Comparison of ENCODE assay signal across 13 cellular contexts in the genomic region with DNA sequence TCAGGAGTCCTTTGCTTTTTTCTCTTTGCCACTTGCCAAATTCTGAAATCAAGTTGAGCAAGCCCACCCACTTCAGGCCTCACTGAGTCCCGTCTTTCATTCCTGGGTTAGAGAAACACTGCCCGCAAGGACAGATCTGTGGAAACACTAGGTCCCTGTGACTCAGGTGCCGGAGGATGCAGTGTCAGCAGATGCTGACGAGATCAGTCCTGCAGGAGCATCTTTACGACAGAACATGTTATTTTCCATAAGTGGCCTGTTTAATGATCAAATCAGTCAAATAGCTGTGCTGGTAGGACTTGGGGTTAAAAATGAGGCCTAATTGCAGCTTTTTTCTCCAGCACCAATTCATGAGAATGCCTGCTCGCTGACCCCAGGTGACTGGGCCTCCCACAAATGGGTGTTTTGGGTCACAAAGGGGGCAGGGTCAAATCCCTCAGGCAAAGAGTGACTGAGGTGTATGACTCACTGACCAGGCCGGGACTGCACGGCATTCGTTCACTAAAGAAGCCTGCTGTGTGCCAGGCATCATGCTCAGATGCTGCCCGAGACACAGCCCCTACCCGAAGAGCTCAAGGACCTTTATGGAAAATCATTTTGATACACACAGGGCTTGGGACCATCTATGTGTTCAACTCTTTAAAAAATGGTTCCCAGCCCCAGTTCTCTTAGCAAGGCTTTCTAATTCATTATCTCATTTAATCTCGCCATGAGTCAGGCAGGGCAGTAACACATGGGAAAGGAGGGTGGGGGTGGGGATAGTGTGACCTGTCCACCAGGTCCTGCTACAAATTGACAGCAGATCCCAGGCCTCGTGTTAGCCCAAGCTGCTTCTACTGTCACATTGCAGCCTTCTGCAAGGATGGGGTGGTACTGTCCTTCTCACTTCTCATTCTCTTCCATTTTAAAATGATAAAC. TPM values are rescaled to one million over a fixed set of nuclear protein-coding genes. Genes with fewer than 3 reads are reported as not detected.
DNase-seq lines count a peak whose midpoint lies in the region; ATAC-seq, FAIRE-seq and TF ChIP-seq lines count a peak whose summit lies in the region.
"Had no signal": no experiment of that assay in that cellular context is flagged by ENCODE, and none has a peak within 500 bp of the region (broad histone marks: within the 10 kb centered on the region; RNA-seq: fewer than 3 reads in every experiment).

No MANE protein-coding gene starts in this region.

- peak overlapping the region; percentile 98 for H4K91ac ChIP-seq in H1 (replicated peaks; ENCODE audit: insufficient read length, low read length)

- TF ChIP-seq RAD21 in H1 (IDR thresholded peaks at IDR 0.05 in 1 of 2, conservative IDR thresholded peaks at IDR 0.05 in 1 of 2; ENCODE audit: low read depth in 2 of 2, low read length in 2 of 2) = no peak

- H2AK5ac ChIP-seq in H1 (ENCODE audit: low read depth, low read length) = peak overlapping the region; percentile 84

- ATAC-seq in GM19463 (IDR thresholded peaks at IDR 0.05; ENCODE audit: unreplicated experiment) (peak; percentile 39), T-cell (replicated peaks in 1 of 4) (no peak)
- ATAC-seq in activated CD4-positive, CD25-positive, alpha-beta regulatory T cell treated with anti-CD3 and anti-CD28 coated beads, Interleukin-2, amount 50 U/mL, for 24 hours = no peak

- H4K20me1 ChIP-seq in H1 (replicated peaks in 1 of 2; ENCODE audit: control insufficient read depth in 1 of 2, insufficient read depth in 2 of 2, low read length in 2 of 2) (no peaks in the 10 kb centered on the region), osteoblast (ENCODE audit: insufficient read depth, low read length) (no peaks in the 10 kb centered on the region), Karpas-422 (ENCODE audit: insufficient read depth, low read depth, low read length) (peaks cover 4% of the 10 kb centered on the region; the same call in 1 of the 2 replicates)

- H3K23ac ChIP-seq in H1 (ENCODE audit: insufficient read length) = no peak overlapping the region

- no peak overlapping the region for H2AFZ ChIP-seq in H1 (ENCODE audit: low read length)
- no peak overlapping the region for H2AFZ ChIP-seq in osteoblast (ENCODE audit: low read length)
- H2AFZ ChIP-seq in Karpas-422 (ENCODE audit: low read length) = no peak overlapping the region

- H3K27ac ChIP-seq in H1 (ENCODE audit: low read depth, low read length) (peak overlapping the region; percentile 90), osteoblast (ENCODE audit: low read depth, low read length) (no peak overlapping the region), Karpas-422 (ENCODE audit: low read length) (no peak overlapping the region)
- H3K27ac ChIP-seq: ovary, Peyer's patch had no signal

- peak in 1 of 2 experiments; percentile 18; a peak in 1 of 3 replicates for TF ChIP-seq POLR2A in H1 (IDR thresholded peaks at IDR 0.05; ENCODE audit: control extremely low read depth in 1 of 2, low read depth in 2 of 2, low read length in 2 of 2)

- no peak for TF ChIP-seq CTCF in H1 (IDR thresholded peaks at IDR 0.05; ENCODE audit: control extremely low read depth in 1 of 3, insufficient read depth in 1 of 3, low read depth in 1 of 3, low read length in 3 of 3)
- TF ChIP-seq CTCF in osteoblast (IDR thresholded peaks at IDR 0.05; ENCODE audit: extremely low read depth, low read depth, low read length) = no peak

- peak overlapping the region; percentile 98 for H2BK120ac ChIP-seq in H1 (replicated peaks; ENCODE audit: low read depth, low read length)

- CTCF ChIA-PET in H1 (lab: Charles Lee; ENCODE audit: partially characterized antibody) = interaction anchor here (0.6 to 3.8 kb wide), 9 partner anchors 11 to 51 kb away, joined by 3 to 31 read pairs (median 4); no protein-coding TSS in a partner anchor
- CTCF ChIA-PET in T-cell (lab: Charles Lee) = no interaction called here

- no peak overlapping the region for H3K56ac ChIP-seq in H1 (replicated peaks; ENCODE audit: insufficient read length, low read depth, low read length)

- no peak for TF ChIP-seq EP300 in H1 (IDR thresholded peaks at IDR 0.05; ENCODE audit: borderline replicate concordance in 1 of 2, low read depth in 2 of 2, low read length in 2 of 2)

- H2BK20ac ChIP-seq in H1 (ENCODE audit: low read length) = peak overlapping the region; percentile 100

- no peaks in the 10 kb centered on the region for H3K9me3 Mint-ChIP-seq in T-cell
- H3K9me3 Mint-ChIP-seq: activated CD4-positive, alpha-beta memory T cell treated with anti-CD3 and anti-CD28 coated beads for 36 hours; central memory CD8-positive, alpha-beta T cell had no signal

- peak overlapping the region; percentile 89 for H3K18ac ChIP-seq in H1 (ENCODE audit: extremely low read depth, low read length)

- POLR2A ChIA-PET in H1 (lab: Charles Lee; ENCODE audit: partially characterized antibody) (interaction anchor here (1.2 to 13.9 kb wide), 10 partner anchors 8 to 71 kb away, joined by 3 to 230 read pairs (median 8); a partner anchor contains a TSS), T-cell (lab: Charles Lee) (no interaction called here)

- FAIRE-seq in H1 (lab: Jason Lieb, UNC) = no peak

- H3K4ac ChIP-seq in H1 (replicated peaks; ENCODE audit: insufficient read length, low read depth, low read length) = no peak overlapping the region

- no peaks in the 10 kb centered on the region for H3K9me3 ChIP-seq in H1 (ENCODE audit: insufficient read depth in 2 of 2, low read depth in 1 of 2, low read length in 1 of 2)
- H3K9me3 ChIP-seq in osteoblast (ENCODE audit: low read depth, low read length) = no peaks in the 10 kb centered on the region
- no peaks in the 10 kb centered on the region for H3K9me3 ChIP-seq in Karpas-422 (ENCODE audit: low read length)
- H3K9me3 ChIP-seq: ovary, Peyer's patch had no signal

- H3K9me2 ChIP-seq in Karpas-422 (replicated peaks; ENCODE audit: insufficient read depth, low read length) = no peaks in the 10 kb centered on the region

- no peak overlapping the region for H3K4me2 ChIP-seq in H1 (ENCODE audit: insufficient read depth in 1 of 2, low read depth in 2 of 2, low read length in 2 of 2)
- no peak overlapping the region for H3K4me2 ChIP-seq in osteoblast (ENCODE audit: insufficient read depth, low read length)
- no peak overlapping the region for H3K4me2 ChIP-seq in Karpas-422 (ENCODE audit: low read depth, low read length, poor library complexity, severe bottlenecking)

- peak overlapping the region; percentile 97 for H2BK12ac ChIP-seq in H1 (ENCODE audit: low read depth, low read length)

- H3K27me3 ChIP-seq in H1 (replicated peaks in 1 of 4; ENCODE audit: control insufficient read depth in 3 of 4, extremely low read depth in 1 of 4, insufficient read depth in 3 of 4, low read length in 3 of 4) (no peaks in the 10 kb centered on the region), osteoblast (ENCODE audit: insufficient read depth, low read length) (no peaks in the 10 kb centered on the region), Karpas-422 (ENCODE audit: low read length) (no peaks in the 10 kb centered on the region)
- H3K27me3 ChIP-seq: ovary, Peyer's patch had no signal

- no peak overlapping the region for H3K4me3 Mint-ChIP-seq in T-cell
- H3K4me3 Mint-ChIP-seq: activated CD4-positive, alpha-beta memory T cell treated with anti-CD3 and anti-CD28 coated beads for 36 hours; central memory CD8-positive, alpha-beta T cell had no signal

- H3K9ac ChIP-seq in H1 (replicated peaks in 1 of 4; ENCODE audit: extremely low read depth in 1 of 4, low read depth in 3 of 4, low read length in 3 of 4) (peak overlapping the region in 2 of 4 experiments; percentile 20 to 38; a peak in 3 of 7 replicates), Karpas-422 (ENCODE audit: low read length) (no peak overlapping the region)

- no peak overlapping the region for H3K27ac Mint-ChIP-seq in T-cell
- H3K27ac Mint-ChIP-seq: activated CD4-positive, alpha-beta memory T cell treated with anti-CD3 and anti-CD28 coated beads for 36 hours had no signal

- H3K36me3 Mint-ChIP-seq in T-cell = peaks cover 9% of the 10 kb centered on the region
- H3K36me3 Mint-ChIP-seq: activated CD4-positive, alpha-beta memory T cell treated with anti-CD3 and anti-CD28 coated beads for 36 hours had no signal

- no peaks in the 10 kb centered on the region for H3K27me3 Mint-ChIP-seq in T-cell
- H3K27me3 Mint-ChIP-seq: activated CD4-positive, alpha-beta memory T cell treated with anti-CD3 and anti-CD28 coated beads for 36 hours; central memory CD8-positive, alpha-beta T cell had no signal

- H3K4me1 Mint-ChIP-seq in T-cell = peaks cover 17 to 29% (median 17%) of the 10 kb centered on the region in 3 donors

- H3K23me2 ChIP-seq in H1 (ENCODE audit: low read depth, low read length) = peaks cover 2% of the 10 kb centered on the region; the same call in 1 of the 2 replicates

- peak overlapping the region; percentile 97 for H2BK5ac ChIP-seq in H1 (ENCODE audit: low read depth, low read length)

- H3K4me3 ChIP-seq in H1 (ENCODE audit: extremely low read depth in 1 of 4, insufficient read depth in 2 of 4, low read depth in 3 of 4, low read length in 4 of 4) (no peak overlapping the region; a peak in 1 of 8 replicates), osteoblast (ENCODE audit: insufficient read depth, low read length) (no peak overlapping the region), Karpas-422 (ENCODE audit: low read length) (no peak overlapping the region)
- H3K4me3 ChIP-seq: ovary, Peyer's patch had no signal

- H3K79me2 ChIP-seq in H1 (ENCODE audit: control insufficient read depth in 1 of 2, insufficient read depth in 2 of 2, low read length in 2 of 2) = peaks cover 0 to 13% of the 10 kb centered on the region in 2 experiments; a peak in 2 of 4 replicates
- H3K79me2 ChIP-seq in osteoblast (ENCODE audit: insufficient read depth, low read length) = no peaks in the 10 kb centered on the region
- H3K79me2 ChIP-seq in Karpas-422 (ENCODE audit: low read length) = no peaks in the 10 kb centered on the region

- 0 out of 2 replicates have a peak overlapping the region, but pooled peaks have one; percentile 53 for H2BK15ac ChIP-seq in H1 (ENCODE audit: low read length)

- WGBS in H1 (ENCODE audit: extremely low coverage in 1 of 2, insufficient coverage in 1 of 2, insufficient read length in 1 of 2, insufficient replicate concordance in 2 of 2, low coverage in 1 of 2, low lambda C conversion rate in 2 of 2, missing lambda C conversion rate in 1 of 2), 2 experiments = 70% methylated on average over 13 of the region's 13 CpGs; no CpG with 5 or more reads in 1 of the 2 experiments

- no peak overlapping the region for H3K14ac ChIP-seq in H1 (ENCODE audit: insufficient read length)

- no peak overlapping the region for H4K8ac ChIP-seq in H1 (ENCODE audit: extremely low read depth, insufficient read depth, low read length)

- H3K79me1 ChIP-seq in H1 (ENCODE audit: low read depth, low read length) = no peaks in the 10 kb centered on the region

- H3K36me3 ChIP-seq in H1 (ENCODE audit: control insufficient read depth in 2 of 4, insufficient read depth in 4 of 4, low read length in 3 of 4) = peaks cover 6 to 35% (median 15%) of the 10 kb centered on the region in 4 experiments; a peak in 6 of 8 replicates
- H3K36me3 ChIP-seq in osteoblast (ENCODE audit: insufficient read depth, low read length) = no peaks in the 10 kb centered on the region
- H3K36me3 ChIP-seq in Karpas-422 (ENCODE audit: insufficient read depth, low read length) = no peaks in the 10 kb centered on the region
- H3K36me3 ChIP-seq: ovary had no signal

- DNase-seq in NCI-H2227 treated with DMSO at 0.1 percent for 48 hours (lab: John Stamatoyannopoulos, UW) (peak; percentile 72), H1 (ENCODE audit: low read depth in 1 of 2, low spot score in 2 of 2) (no peak), osteoblast (ENCODE audit: insufficient read length, low spot score, missing footprints) (peak; percentile 89), Karpas-422 (no peak), iPS-NIHi11 (ENCODE audit: low spot score) (no peak), T-cell (no peak)
- DNase-seq: activated CD4-positive, alpha-beta memory T cell treated with anti-CD3 and anti-CD28 coated beads for 36 hours; GDM1 had no signal

- peak overlapping the region; percentile 93 for H4K5ac ChIP-seq in H1 (ENCODE audit: insufficient read length, low read depth, low read length)

- H3K4me1 ChIP-seq in H1 (replicated peaks in 1 of 4; ENCODE audit: control insufficient read depth in 3 of 4, insufficient read depth in 4 of 4, low read length in 3 of 4) (peaks cover 32 to 56% (median 47%) of the 10 kb centered on the region in 4 experiments), osteoblast (ENCODE audit: insufficient read depth, low read length) (peaks cover 21% of the 10 kb centered on the region), Karpas-422 (ENCODE audit: low read length) (peaks cover 15% of the 10 kb centered on the region)

RNA-seq across cellular contexts. Expression of a gene that starts 21.0 kb away (rescaled TPM):
- 21.5 and 24.9 TPM in 2 replicates for total RNA-seq in H1 (2021; fragmentation: NEBNext Ultra II Directional; extraction: Animal tissue kit (Norgen Biotek cat#: 25700))
- 13.6 and 22.5 TPM in 2 replicates for polyA plus RNA-seq in H1 (2011; rRNA removed)
- 23.8 TPM for polyA plus RNA-seq in H1 (2011; cell fraction: cytosol; rRNA removed)
- polyA plus RNA-seq in H1 (2011; cell fraction: nucleus; rRNA removed) = 26.9 TPM
- 12.3 to 21.8 TPM (median 20.3 TPM) in 4 replicates for polyA plus RNA-seq in H1 (2012, experiment 1 of 2)
- polyA plus RNA-seq in H1 (2012, experiment 2 of 2) = 13.0 TPM
- polyA plus RNA-seq in H1 (2013, experiment 1 of 2) = 9.1 TPM
- 8.5 TPM for polyA plus RNA-seq in H1 (2013, experiment 2 of 2)
- polyA minus RNA-seq in H1 (2011; rRNA and poly(A)+ RNA removed) = 2.5 and 2.9 TPM in 2 replicates
- 21.4 TPM for polyA minus RNA-seq in H1 (2011; cell fraction: cytosol; rRNA and poly(A)+ RNA removed)
- 15.7 TPM for polyA minus RNA-seq in H1 (2011; cell fraction: nucleus; rRNA and poly(A)+ RNA removed)
- total RNA-seq in osteoblast (5.0 and 6.2 TPM in 2 replicates), T-cell (1 to 10 TPM; 1.9 to 8.6 (median 6.3) TPM)
- total RNA-seq in Karpas-422 (2014; rRNA removed; shearing (Covaris generic); ENCODE audit: low replicate concordance) = 1.5 and 4.7 TPM in 2 replicates

RNA-seq across cellular contexts. Expression of a gene that starts 31.5 kb away (rescaled TPM):
- 125 and 130 TPM in 2 replicates for total RNA-seq in H1 (2021; fragmentation: NEBNext Ultra II Directional; extraction: Animal tissue kit (Norgen Biotek cat#: 25700))
- 98.6 and 147 TPM in 2 replicates for polyA plus RNA-seq in H1 (2011; rRNA removed)
- polyA plus RNA-seq in H1 (2011; cell fraction: cytosol; rRNA removed) = 110 TPM
- polyA plus RNA-seq in H1 (2011; cell fraction: nucleus; rRNA removed) = 159 TPM
- 81.6 to 105 TPM (median 96.5 TPM) in 4 replicates for polyA plus RNA-seq in H1 (2012, experiment 1 of 2)
- 86.7 TPM for polyA plus RNA-seq in H1 (2012, experiment 2 of 2)
- polyA plus RNA-seq in H1 (2013, experiment 1 of 2) = 78.2 TPM
- polyA plus RNA-seq in H1 (2013, experiment 2 of 2) = 74.4 TPM
- polyA minus RNA-seq in H1 (2011; rRNA and poly(A)+ RNA removed) = 39.8 and 47.5 TPM in 2 replicates
- 55.6 TPM for polyA minus RNA-seq in H1 (2011; cell fraction: cytosol; rRNA and poly(A)+ RNA removed)
- polyA minus RNA-seq in H1 (2011; cell fraction: nucleus; rRNA and poly(A)+ RNA removed) = 72.6 TPM
- total RNA-seq in osteoblast (53.6 and 57.5 TPM in 2 replicates), T-cell (100 to 1,000 TPM in 3 of 5 donors, 10 to 100 TPM in 2; 64.0 to 110 (median 101) TPM)
- total RNA-seq in Karpas-422 (2014; rRNA removed; shearing (Covaris generic); ENCODE audit: low replicate concordance) = 53.3 and 98.4 TPM in 2 replicates

RNA-seq across cellular contexts. Expression of a gene that starts 50.3 kb away (rescaled TPM):
- total RNA-seq in H1 (2021; fragmentation: NEBNext Ultra II Directional; extraction: Animal tissue kit (Norgen Biotek cat#: 25700)) = not detected in 2 replicates
- not detected in 2 replicates for polyA plus RNA-seq in H1 (2011; rRNA removed)
- not detected for polyA plus RNA-seq in H1 (2011; cell fraction: cytosol; rRNA removed)
- polyA plus RNA-seq in H1 (2011; cell fraction: nucleus; rRNA removed) = not detected
- polyA plus RNA-seq in H1 (2012, experiment 1 of 2) = not detected in 4 replicates
- not detected for polyA plus RNA-seq in H1 (2012, experiment 2 of 2)
- not detected for polyA plus RNA-seq in H1 (2013, experiment 1 of 2)
- polyA plus RNA-seq in H1 (2013, experiment 2 of 2) = 0.02 TPM
- polyA minus RNA-seq in H1 (2011; rRNA and poly(A)+ RNA removed) = not detected in 2 replicates
- polyA minus RNA-seq in H1 (2011; cell fraction: cytosol; rRNA and poly(A)+ RNA removed) = not detected
- polyA minus RNA-seq in H1 (2011; cell fraction: nucleus; rRNA and poly(A)+ RNA removed) = 0.20 TPM
- total RNA-seq in osteoblast (not detected in 2 replicates), T-cell (10 to 100 TPM; 17.8 to 54.6 (median 50.1) TPM)
- not detected in 2 replicates for total RNA-seq in Karpas-422 (2014; rRNA removed; shearing (Covaris generic); ENCODE audit: low replicate concordance)

RNA-seq across cellular contexts. Expression of a gene that starts 58.7 kb away (rescaled TPM):
- total RNA-seq in H1 (2021; fragmentation: NEBNext Ultra II Directional; extraction: Animal tissue kit (Norgen Biotek cat#: 25700)) = 254 and 264 TPM in 2 replicates
- 441 and 483 TPM in 2 replicates for polyA plus RNA-seq in H1 (2011; rRNA removed)
- polyA plus RNA-seq in H1 (2011; cell fraction: cytosol; rRNA removed) = 569 TPM
- 327 TPM for polyA plus RNA-seq in H1 (2011; cell fraction: nucleus; rRNA removed)
- 326 to 515 TPM (median 467 TPM) in 4 replicates for polyA plus RNA-seq in H1 (2012, experiment 1 of 2)
- 519 TPM for polyA plus RNA-seq in H1 (2012, experiment 2 of 2)
- polyA plus RNA-seq in H1 (2013, experiment 1 of 2) = 191 TPM
- 244 TPM for polyA plus RNA-seq in H1 (2013, experiment 2 of 2)
- 29.0 and 37.7 TPM in 2 replicates for polyA minus RNA-seq in H1 (2011; rRNA and poly(A)+ RNA removed)
- polyA minus RNA-seq in H1 (2011; cell fraction: cytosol; rRNA and poly(A)+ RNA removed) = 63.9 TPM
- polyA minus RNA-seq in H1 (2011; cell fraction: nucleus; rRNA and poly(A)+ RNA removed) = 52.1 TPM
- total RNA-seq in osteoblast (18.3 and 26.1 TPM in 2 replicates), T-cell (1 to 10 TPM in 3 of 5 donors, not detected in 2; 2.7 to 3.2 (median 2.7) TPM)
- total RNA-seq in Karpas-422 (2014; rRNA removed; shearing (Covaris generic); ENCODE audit: low replicate concordance) = not detected in 2 replicates
- total RNA-seq: activated CD4-positive, alpha-beta memory T cell treated with anti-CD3 and anti-CD28 coated beads for 36 hours had no signal

Comparison
In these comparisons a context has a peak if more than half of its experiments do, and no peak if none do; other contexts are left out.
1. DNase-seq: peak in NCI-H2227 treated with DMSO at 0.1 percent for 48 hours (single experiment) and osteoblast (single experiment); none in H1 (0 of 2), Karpas-422 (single experiment), iPS-NIHi11 (single experiment) and T-cell (0 of 34).
2. RNA of a gene that starts 50.3 kb away (total RNA-seq): 17.8 to 54.6 TPM in T-cell; not detected in H1, not detected in osteoblast and not detected in Karpas-422; every median in the first group is over 10 times any median in the second.